18 cellular contexts compared by ENCODE assay signal in genomic region chr10:72426982-72427381, GRCh38.
DNase-seq lines count a peak whose midpoint lies in the region; ATAC-seq, FAIRE-seq and TF ChIP-seq lines count a peak whose summit lies in the region.
"Had no signal": no experiment of that assay in that cellular context is flagged by ENCODE, and none has a peak within 500 bp of the region (broad histone marks: within the 10 kb centered on the region; RNA-seq: fewer than 3 reads in every experiment).

No MANE protein-coding gene starts in this region.

- H3K36me3 ChIP-seq in HepG2 (replicated peaks in 1 of 2; ENCODE audit: control insufficient read depth in 1 of 2, insufficient read depth in 2 of 2, low read length in 2 of 2) (peaks cover 7 to 26% of the 10 kb centered on the region in 2 experiments), right lobe of liver (peaks cover 0 to 12% (median 2%) of the 10 kb centered on the region in 4 donors)

- H3K9ac ChIP-seq in HepG2 (ENCODE audit: insufficient read depth, low read depth, low read length) = no peak overlapping the region

- H3K4me3 ChIP-seq in HepG2 (replicated peaks in 1 of 3; ENCODE audit: insufficient read depth in 1 of 3, low read depth in 2 of 3, low read length in 3 of 3) (no peak overlapping the region), right lobe of liver (no peak overlapping the region)
- H3K4me3 ChIP-seq: A549 had no signal

- H3K27me3 ChIP-seq in HepG2 (ENCODE audit: control insufficient read depth in 1 of 2, insufficient read depth in 2 of 2, low read length in 2 of 2) (no peaks in the 10 kb centered on the region), right lobe of liver (no peaks in the 10 kb centered on the region), layer of hippocampus (ENCODE audit: control insufficient read depth, insufficient read depth, low read length) (no peaks in the 10 kb centered on the region)

- intact Hi-C loops in HepG2 (cut with micrococcal nuclease; ENCODE audit: unreplicated experiment) = no loop called here
- intact Hi-C loops in right lobe of liver (cut with DNase I) = no loop called here
- intact Hi-C loops in MCF 10A (cut with micrococcal nuclease) = no loop called here

- no peaks in the 10 kb centered on the region for H3K27me3 Mint-ChIP-seq in MCF 10A (ENCODE audit: insufficient read depth, unreplicated experiment)
- H3K27me3 Mint-ChIP-seq: activated B cell treated with CpG ODN at 0.5 μM for 24 hours; CD8-positive, alpha-beta memory T cell; naive B cell had no signal

- ATAC-seq in HepG2 = no peak
- no peak for ATAC-seq in right lobe of liver
- ATAC-seq: A549, left lobe of liver had no signal

- H3K9me3 ChIP-seq in HepG2 (ENCODE audit: low read length) = no peaks in the 10 kb centered on the region
- H3K9me3 ChIP-seq in right lobe of liver = no peaks in the 10 kb centered on the region
- H3K9me3 ChIP-seq: A549 had no signal

- no peak overlapping the region for H3K4me2 ChIP-seq in HepG2 (ENCODE audit: low read depth, low read length)
- H3K4me2 ChIP-seq: A549 had no signal

- CTCF ChIA-PET in HepG2 (lab: Yijun Ruan, JAX; ENCODE audit: low intra/inter-chr PET ratio, low total read pairs) (interaction anchor here (0.9 kb wide), 1 partner anchor 407 kb away, joined by 3 read pairs; no protein-coding TSS in a partner anchor), MCF 10A (lab: Yijun Ruan, JAX) (no interaction called here)

- H4K20me1 ChIP-seq in HepG2 (ENCODE audit: insufficient read depth, low read length) = no peaks in the 10 kb centered on the region

- TF ChIP-seq RAD21 in HepG2 (CRISPR knock-in tag; IDR thresholded peaks at IDR 0.05) = no peak

- H3K4me3 Mint-ChIP-seq in MCF 10A (ENCODE audit: unreplicated experiment) = no peak overlapping the region
- H3K4me3 Mint-ChIP-seq: activated B cell treated with CpG ODN at 0.5 μM for 24 hours; CD8-positive, alpha-beta memory T cell; naive B cell had no signal

- H3K4me1 ChIP-seq in HepG2 (ENCODE audit: insufficient read depth, low read length) (peaks cover 20% of the 10 kb centered on the region), right lobe of liver (no peaks in the 10 kb centered on the region)
- H3K4me1 ChIP-seq: A549 had no signal

- no peak overlapping the region for H2AFZ ChIP-seq in HepG2 (ENCODE audit: low read length)

- H3K27ac ChIP-seq in HepG2 (ENCODE audit: extremely low read length, insufficient read depth, low read length) (no peak overlapping the region), right lobe of liver (no peak overlapping the region), layer of hippocampus (ENCODE audit: low read depth, low read length) (peak overlapping the region; percentile 42)
- H3K27ac ChIP-seq: A549 had no signal

- H3K36me3 Mint-ChIP-seq in MCF 10A (ENCODE audit: insufficient read depth, unreplicated experiment) = peaks cover 15% of the 10 kb centered on the region

- no peak overlapping the region for H3K27ac Mint-ChIP-seq in MCF 10A (ENCODE audit: low read depth, unreplicated experiment)
- H3K27ac Mint-ChIP-seq: activated B cell treated with CpG ODN at 0.5 μM for 24 hours; CD8-positive, alpha-beta memory T cell; naive B cell had no signal

- FAIRE-seq in HepG2 (lab: Jason Lieb, UNC) = no peak
- FAIRE-seq: A549, colon had no signal

- TF ChIP-seq EP300 in HepG2 (IDR thresholded peaks at IDR 0.05; ENCODE audit: low read depth in 2 of 2, low read length in 2 of 2) (no peak), HepG2 (CRISPR knock-in tag; IDR thresholded peaks at IDR 0.05; ENCODE audit: borderline replicate concordance) (no peak)

- TF ChIP-seq POLR2A in HepG2 (IDR thresholded peaks at IDR 0.05; ENCODE audit: insufficient read depth in 1 of 2, low read depth in 2 of 2, low read length in 2 of 2) (no peak), right lobe of liver (IDR thresholded peaks at IDR 0.05) (no peak)

- DNase-seq in HepG2 (ENCODE audit: low spot score) = no peak
- no peak for DNase-seq in right lobe of liver
- DNase-seq in ecto neural progenitor cell (ENCODE audit: low spot score) = peak; percentile 55
- DNase-seq in NCI-H1092 treated with DMSO at 0.1 percent for 48 hours (lab: John Stamatoyannopoulos, UW) = no peak
- no peak for DNase-seq in T-helper 9 cell
- no peak for DNase-seq in MCF 10A (ENCODE audit: unreplicated experiment)
- DNase-seq in mesenteric fat pad (ENCODE audit: low spot score) = no peak
- DNase-seq: activated B cell treated with CpG ODN at 0.5 μM for 24 hours; CD8-positive, alpha-beta memory T cell; GOT3; head of caudate nucleus; naive B cell; NCI-H187; stimulated activated CD4-positive, alpha-beta T cell treated with anti-CD3 and anti-CD28 coated beads, Interleukin-4, amount 100 ng/mL, for 24 hours had no signal

- TF ChIP-seq CTCF in HepG2 (CRISPR knock-in tag; IDR thresholded peaks at IDR 0.05) = no peak
- TF ChIP-seq CTCF in right lobe of liver (IDR thresholded peaks at IDR 0.05) = no peak
- TF ChIP-seq CTCF in MCF 10A (IDR thresholded peaks at IDR 0.05; ENCODE audit: unreplicated experiment) = no peak

- POLR2A ChIA-PET in HepG2 (lab: Yijun Ruan, JAX) = no interaction called here
- POLR2A ChIA-PET in MCF 10A (lab: Yijun Ruan, JAX) = no interaction called here

- in situ Hi-C loops in HepG2 (cut with HindIII; ENCODE audit: extremely low pct_ligation_motif_present, low pct_unique_long_range_greater_than_20kb) = no loop called here

- BruUV-seq in HepG2 (replicated peaks; lab: Mats Ljungman, UMichigan) = no TSS peak
- BruUV-seq in MCF 10A (replicated peaks; lab: Mats Ljungman, UMichigan) = no TSS peak

- no peaks in the 10 kb centered on the region for H3K4me1 Mint-ChIP-seq in MCF 10A (ENCODE audit: insufficient read depth, unreplicated experiment)
- H3K4me1 Mint-ChIP-seq: activated B cell treated with CpG ODN at 0.5 μM for 24 hours; CD8-positive, alpha-beta memory T cell; naive B cell had no signal

- H3K79me2 ChIP-seq in HepG2 (ENCODE audit: insufficient read depth, low read length) = no peaks in the 10 kb centered on the region

- peaks cover 11% of the 10 kb centered on the region for H3K9me3 Mint-ChIP-seq in MCF 10A (ENCODE audit: unreplicated experiment)

- 93% methylated on average over 5 of the region's 5 CpGs for WGBS in HepG2 (ENCODE audit: low lambda C conversion rate)
- WGBS in right lobe of liver (ENCODE audit: insufficient coverage, low coverage, low lambda C conversion rate, missing lambda C conversion rate) = 82% methylated on average over 5 of the region's 5 CpGs

TF ChIP-seq in HepG2, 621 proteins besides CTCF, POLR2A, EP300 and RAD21:
- TF ChIP-seq ARNT (IDR thresholded peaks at IDR 0.05) (no peak), ATM (IDR thresholded peaks at IDR 0.05; ENCODE audit: borderline replicate concordance) (no peak), MNT (IDR thresholded peaks at IDR 0.05) (0 out of 2 replicates have a peak, but pooled peaks have one; percentile 3), DMTF1 (CRISPR knock-in tag; IDR thresholded peaks at IDR 0.05) (no peak), HDAC2 (CRISPR knock-in tag; IDR thresholded peaks at IDR 0.05) (no peak)
TF ChIP-seq in HepG2: peak in this region for 1.
